1 cellular context compared by ENCODE assay signal in the genomic region with DNA sequence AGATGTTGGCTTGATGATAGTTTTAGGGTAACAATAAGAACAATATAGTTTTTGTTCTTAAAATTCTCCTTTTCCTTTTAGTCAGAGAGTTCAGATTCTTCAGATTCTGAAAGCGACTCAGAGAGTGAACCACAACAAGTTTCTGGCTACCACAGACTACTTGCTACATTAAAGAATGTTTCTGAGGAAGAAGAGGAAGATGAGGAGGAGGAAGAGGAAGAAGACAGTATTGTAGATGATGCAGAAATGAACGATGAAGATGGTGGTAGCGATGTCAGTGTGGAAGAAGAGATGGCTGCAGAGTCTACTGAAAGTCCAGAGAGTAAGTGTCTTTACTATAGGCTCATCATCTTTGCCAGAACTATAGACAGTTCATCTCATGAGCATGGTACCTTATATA.
TF ChIP-seq lines count a peak whose summit lies in the region.

No MANE protein-coding gene starts in this region.

TF ChIP-seq in IMR-90, 13 proteins besides CTCF, POLR2A, EP300 and RAD21:
- TF ChIP-seq, protein P1, sequence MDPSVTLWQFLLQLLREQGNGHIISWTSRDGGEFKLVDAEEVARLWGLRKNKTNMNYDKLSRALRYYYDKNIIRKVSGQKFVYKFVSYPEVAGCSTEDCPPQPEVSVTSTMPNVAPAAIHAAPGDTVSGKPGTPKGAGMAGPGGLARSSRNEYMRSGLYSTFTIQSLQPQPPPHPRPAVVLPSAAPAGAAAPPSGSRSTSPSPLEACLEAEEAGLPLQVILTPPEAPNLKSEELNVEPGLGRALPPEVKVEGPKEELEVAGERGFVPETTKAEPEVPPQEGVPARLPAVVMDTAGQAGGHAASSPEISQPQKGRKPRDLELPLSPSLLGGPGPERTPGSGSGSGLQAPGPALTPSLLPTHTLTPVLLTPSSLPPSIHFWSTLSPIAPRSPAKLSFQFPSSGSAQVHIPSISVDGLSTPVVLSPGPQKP (IDR thresholded peaks at IDR 0.05; ENCODE audit: borderline replicate concordance, low read depth, low read length), result no peak
